32 cellular contexts compared by ENCODE assay signal in the genomic region with DNA sequence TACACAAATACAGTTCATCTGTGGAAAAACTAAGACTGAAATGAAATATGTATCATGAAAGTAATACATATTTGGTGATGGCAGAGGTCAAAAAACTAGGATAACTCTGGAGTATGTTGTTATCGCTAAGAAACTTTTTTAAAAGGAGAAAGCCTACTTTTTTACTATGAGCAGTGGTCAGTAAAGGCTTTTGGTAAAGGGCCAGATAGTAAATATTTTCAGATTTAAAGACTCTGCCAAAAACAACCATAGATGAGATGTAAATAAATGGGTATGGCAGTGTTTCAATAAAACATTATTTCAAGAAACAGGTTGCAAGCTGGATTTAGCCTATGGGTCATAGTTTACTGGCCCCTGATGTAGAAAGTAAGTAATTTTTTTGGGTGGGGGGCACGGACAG.
DNase-seq lines count a peak whose midpoint lies in the region; ATAC-seq, FAIRE-seq and TF ChIP-seq lines count a peak whose summit lies in the region.
"Had no signal": no experiment of that assay in that cellular context is flagged by ENCODE, and none has a peak within 500 bp of the region (broad histone marks: within the 10 kb centered on the region; RNA-seq: fewer than 3 reads in every experiment).

No MANE protein-coding gene starts in this region.

- no peaks in the 10 kb centered on the region for H3K27me3 ChIP-seq in breast epithelium
- H3K27me3 ChIP-seq in keratinocyte (ENCODE audit: control insufficient read depth, extremely low read depth, insufficient read depth, low read length) = no peaks in the 10 kb centered on the region
- H3K27me3 ChIP-seq in subcutaneous abdominal adipose tissue (ENCODE audit: control insufficient read depth in 5 of 5, insufficient read depth in 4 of 5, low read length in 5 of 5) = no peaks in the 10 kb centered on the region
- H3K27me3 ChIP-seq in esophagus squamous epithelium = no peaks in the 10 kb centered on the region
- H3K27me3 ChIP-seq: cardiac muscle cell, colonic mucosa, right atrium auricular region, upper lobe of right lung had no signal

- H3K4me2 ChIP-seq in keratinocyte (ENCODE audit: control insufficient read depth, extremely low read depth, insufficient read depth, low read depth, low read length) = no peak overlapping the region

- H3K4me3 ChIP-seq in LNCaP clone FGC (ENCODE audit: low read depth, low read length) = no peak overlapping the region
- no peak overlapping the region for H3K4me3 ChIP-seq in breast epithelium
- no peak overlapping the region for H3K4me3 ChIP-seq in keratinocyte (ENCODE audit: control insufficient read depth in 2 of 3, extremely low read depth in 1 of 3, insufficient read depth in 2 of 3, low read depth in 1 of 3, low read length in 3 of 3)
- H3K4me3 ChIP-seq in subcutaneous abdominal adipose tissue (ENCODE audit: low read depth in 1 of 5, low read length in 5 of 5) = no peak overlapping the region
- H3K4me3 ChIP-seq in esophagus squamous epithelium = no peak overlapping the region
- H3K4me3 ChIP-seq: cardiac muscle cell, colonic mucosa, right atrium auricular region, upper lobe of right lung had no signal

- TF ChIP-seq CTCF in LNCaP clone FGC (IDR thresholded peaks at IDR 0.05; ENCODE audit: control insufficient read depth, extremely low read depth, insufficient read depth) (no peak), breast epithelium (IDR thresholded peaks at IDR 0.05) (no peak), keratinocyte (optimal IDR thresholded peaks at IDR 0.05 in 1 of 3, IDR thresholded peaks at IDR 0.05 in 1 of 3, conservative IDR thresholded peaks at IDR 0.05 in 1 of 3; ENCODE audit: extremely low read depth in 1 of 3, insufficient read depth in 2 of 3, low read length in 3 of 3) (no peak), esophagus squamous epithelium (IDR thresholded peaks at IDR 0.05) (no peak)

- intact Hi-C loops in breast epithelium (cut with DNase I; ENCODE audit: low total_unique reads) (no loop called here), esophagus squamous epithelium (cut with DNase I) (no loop called here)

- H3K9ac ChIP-seq in keratinocyte (ENCODE audit: control insufficient read depth, extremely low read depth, insufficient read depth, low read length) (no peak overlapping the region), subcutaneous abdominal adipose tissue (ENCODE audit: low read length in 5 of 5) (no peak overlapping the region)
- H3K9ac ChIP-seq: parathyroid adenoma had no signal

- H3K36me3 ChIP-seq in breast epithelium (no peaks in the 10 kb centered on the region), keratinocyte (ENCODE audit: control insufficient read depth in 2 of 2, extremely low read depth in 1 of 2, insufficient read depth in 2 of 2, low read length in 2 of 2) (no peaks in the 10 kb centered on the region), subcutaneous abdominal adipose tissue (ENCODE audit: control insufficient read depth in 5 of 5, insufficient read depth in 5 of 5, low read length in 5 of 5) (no peaks in the 10 kb centered on the region), esophagus squamous epithelium (no peaks in the 10 kb centered on the region)
- H3K36me3 ChIP-seq: cardiac muscle cell, colonic mucosa, right atrium auricular region, upper lobe of right lung, WERI-Rb-1 had no signal

- dilution Hi-C loops in keratinocyte (cut with MboI; ENCODE audit: extremely low pct_ligation_motif_present, low sequenced_read_pairs) = no loop called here

- H4K20me1 ChIP-seq in keratinocyte (ENCODE audit: control insufficient read depth, extremely low read depth, insufficient read depth, low read length) = no peaks in the 10 kb centered on the region

- no peaks in the 10 kb centered on the region for H3K79me2 ChIP-seq in keratinocyte (ENCODE audit: control insufficient read depth, insufficient read depth, low read length)
- H3K79me2 ChIP-seq: parathyroid adenoma had no signal

- 43 to 57% methylated on average over 2 of the region's 2 CpGs for WGBS in esophagus squamous epithelium, 2 donors

- FAIRE-seq in keratinocyte (lab: Jason Lieb, UNC) = no peak
- FAIRE-seq: frontal cortex, GM12892, HepG2, RCC 7860 had no signal

- H3K27ac ChIP-seq in breast epithelium (peak overlapping the region; percentile 38 to 43), keratinocyte (ENCODE audit: control insufficient read depth, insufficient read depth, low read length) (peak overlapping the region; percentile 73), subcutaneous abdominal adipose tissue (ENCODE audit: low read depth, low read length) (peak overlapping the region; percentile 84), esophagus squamous epithelium (no peak overlapping the region)
- H3K27ac ChIP-seq: cardiac muscle cell, colonic mucosa, parathyroid adenoma, WERI-Rb-1 had no signal

- no peaks in the 10 kb centered on the region for H3K9me1 ChIP-seq in keratinocyte (ENCODE audit: control insufficient read depth, extremely low read depth, insufficient read depth, low read length)

- H2AFZ ChIP-seq in keratinocyte (ENCODE audit: control insufficient read depth, low read length) = no peak overlapping the region
- H2AFZ ChIP-seq: parathyroid adenoma had no signal

- H3K4me1 ChIP-seq in breast epithelium (no peaks in the 10 kb centered on the region), keratinocyte (ENCODE audit: control insufficient read depth, extremely low read depth, insufficient read depth, low read length) (peaks cover 25% of the 10 kb centered on the region), subcutaneous abdominal adipose tissue (ENCODE audit: control insufficient read depth in 5 of 5, insufficient read depth in 5 of 5, low read length in 5 of 5) (peaks cover 2 to 21% (median 16%) of the 10 kb centered on the region in 5 donors), esophagus squamous epithelium (peaks cover 0 to 18% (median 4%) of the 10 kb centered on the region in 3 donors)
- H3K4me1 ChIP-seq: colonic mucosa, parathyroid adenoma had no signal

- DNase-seq in LNCaP clone FGC (ENCODE audit: low read depth) (peak; percentile 58), breast epithelium (ENCODE audit: low spot score in 2 of 2) (no peak), keratinocyte (ENCODE audit: low read depth, low spot score) (no peak), NCI-H1694 treated with DMSO at 0.1 percent for 48 hours (lab: John Stamatoyannopoulos, UW) (no peak), esophagus squamous epithelium (lab: John Stamatoyannopoulos, UW) (no peak), T-helper 1 cell (no peak)
- DNase-seq: activated CD4-positive, alpha-beta T cell treated with anti-CD3 and anti-CD28 coated beads for 48 hours; activated CD8-positive, alpha-beta memory T cell treated with anti-CD3 and anti-CD28 coated beads for 24 hours; activated naive CD4-positive, alpha-beta T cell treated with anti-CD3 and anti-CD28 coated beads, Interleukin-2, amount 50 U/mL, for 16 hours; activated T-cell treated with anti-CD3 and anti-CD28 coated beads for 4 hours; C1 segment of cervical spinal cord; colonic mucosa; effector CD8-positive, alpha-beta T cell; H7; hippocampal formation; Karpas-422; MV-4-11; NCI-H1436 treated with DMSO at 0.1 percent for 48 hours; NCI-H226; NCI-H69; stimulated activated CD4-positive, alpha-beta T cell treated with anti-CD3 and anti-CD28 coated beads, Interleukin-2, amount 100 ng/mL, for 48 hours; upper lobe of right lung; WERI-Rb-1 had no signal

- TF ChIP-seq POLR2A in breast epithelium (IDR thresholded peaks at IDR 0.05) = no peak
- no peak for TF ChIP-seq POLR2A in esophagus squamous epithelium (IDR thresholded peaks at IDR 0.05)

- no peak for ATAC-seq in HG03045 (IDR thresholded peaks at IDR 0.05; ENCODE audit: unreplicated experiment)
- ATAC-seq: upper lobe of right lung had no signal

- H3K9me3 ChIP-seq in breast epithelium (no peaks in the 10 kb centered on the region), keratinocyte (ENCODE audit: control insufficient read depth, low read depth, low read length) (no peaks in the 10 kb centered on the region), subcutaneous abdominal adipose tissue (ENCODE audit: control insufficient read depth in 5 of 5, low read length in 5 of 5) (no peaks in the 10 kb centered on the region), esophagus squamous epithelium (no peaks in the 10 kb centered on the region)
- H3K9me3 ChIP-seq: colonic mucosa, right atrium auricular region, upper lobe of right lung had no signal

Comparison
In these comparisons a context has a peak if more than half of its experiments do, and no peak if none do; other contexts are left out.
1. H3K27ac ChIP-seq: peak in breast epithelium (2 of 2), keratinocyte (single experiment) and subcutaneous abdominal adipose tissue (single experiment); none in esophagus squamous epithelium (0 of 4).